ENCODE assay signal across 10 cellular contexts in the genomic region with DNA sequence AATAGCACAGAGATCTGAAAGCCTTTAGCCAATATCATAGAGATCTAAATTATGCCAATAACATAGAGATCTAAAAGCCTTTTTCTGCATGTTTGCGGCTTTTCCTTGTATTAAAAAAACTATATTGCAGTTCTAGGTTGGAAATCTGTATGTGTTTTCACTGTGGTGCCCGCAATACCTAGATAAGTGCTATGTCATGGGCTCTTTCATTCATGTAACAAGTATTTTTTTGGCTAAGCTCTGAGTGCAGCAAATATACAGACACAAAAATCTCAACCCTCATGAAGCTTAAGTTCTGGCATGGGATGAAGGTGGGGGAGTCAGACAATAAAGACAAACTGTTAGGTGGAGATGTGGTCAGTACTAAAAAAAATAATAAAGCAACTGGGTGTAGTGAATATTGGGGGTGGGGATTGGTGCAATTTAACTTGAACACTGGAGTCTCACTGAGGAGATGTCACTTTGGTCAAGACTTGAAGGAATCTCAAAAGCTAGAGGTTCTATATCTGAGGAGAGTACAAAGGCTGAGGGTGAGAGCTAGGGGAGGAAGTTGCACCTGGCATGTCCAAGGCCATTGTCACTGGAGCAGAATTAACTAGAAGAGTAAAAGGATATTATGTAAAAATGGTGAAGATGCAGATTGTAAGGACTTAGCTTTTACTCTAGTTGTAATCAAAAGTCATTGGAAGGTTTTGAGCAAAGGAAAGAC. TPM values are rescaled to one million over a fixed set of nuclear protein-coding genes. Genes with fewer than 3 reads are reported as not detected.
DNase-seq lines count a peak whose midpoint lies in the region; ATAC-seq and TF ChIP-seq lines count a peak whose summit lies in the region.
"Had no signal": no experiment of that assay in that cellular context is flagged by ENCODE, and none has a peak within 500 bp of the region (broad histone marks: within the 10 kb centered on the region; RNA-seq: fewer than 3 reads in every experiment).

No MANE protein-coding gene starts in this region.

- ATAC-seq in PC-3 (no peak), GM19328 (IDR thresholded peaks at IDR 0.05; ENCODE audit: unreplicated experiment) (no peak)

- no peaks in the 10 kb centered on the region for H3F3A ChIP-seq in PC-3 (ENCODE audit: low read length, unreplicated experiment)

- TF ChIP-seq POLR2A in spleen (IDR thresholded peaks at IDR 0.05) = no peak

- H3K9me3 ChIP-seq in PC-3 (ENCODE audit: low read length) = no peaks in the 10 kb centered on the region
- H3K9me3 ChIP-seq in spleen = no peaks in the 10 kb centered on the region
- H3K9me3 ChIP-seq: neutrophil had no signal

- H3K4me1 ChIP-seq in PC-3 (ENCODE audit: insufficient read depth, low read length) = peaks cover 24% of the 10 kb centered on the region
- H3K4me1 ChIP-seq in spleen = peaks cover 6 to 31% (median 13%) of the 10 kb centered on the region in 6 donors

- CTCF ChIA-PET in PC-3 (lab: Charles Lee) = no interaction called here

- TF ChIP-seq CTCF in PC-3 (conservative IDR thresholded peaks at IDR 0.05; ENCODE audit: low read depth, low read length) = no peak
- TF ChIP-seq CTCF in fibroblast of pulmonary artery (IDR thresholded peaks at IDR 0.05; ENCODE audit: low read length, missing control alignments) = no peak
- TF ChIP-seq CTCF in spleen (IDR thresholded peaks at IDR 0.05 in 8 of 11, conservative IDR thresholded peaks at IDR 0.05 in 3 of 11) = no peak

- WGBS in spleen, 5 donors = 12 to 17% (median 17%) methylated on average over 2 of the region's 2 CpGs

- H3K27ac ChIP-seq in PC-3 (ENCODE audit: low read length) = 0 out of 2 replicates have a peak overlapping the region, but pooled peaks have one; percentile 42
- H3K27ac ChIP-seq in spleen = peak overlapping the region in 1 of 8 donors; percentile 50

- H3K36me3 ChIP-seq in PC-3 (ENCODE audit: low read depth, low read length) (peaks cover 31% of the 10 kb centered on the region), spleen (peaks cover 0 to 18% (median 0%) of the 10 kb centered on the region in 6 donors)
- H3K36me3 ChIP-seq: neutrophil had no signal

- H3K4me3 ChIP-seq in PC-3 (ENCODE audit: low read length) (peak overlapping the region; percentile 83), fibroblast of pulmonary artery (replicated peaks; ENCODE audit: low read depth, low read length) (peak overlapping the region; percentile 96), spleen (peak overlapping the region in 5 of 8 donors; percentile 57 to 88 (median 69))

- peak overlapping the region; percentile 83 for H3K9ac ChIP-seq in PC-3 (ENCODE audit: low read length)

- H3K9me2 ChIP-seq in PC-3 (replicated peaks; ENCODE audit: low read length) = no peaks in the 10 kb centered on the region

- BruUV-seq in PC-3 (replicated peaks; lab: Mats Ljungman, UMichigan) = no TSS peak

- peak overlapping the region; percentile 88 for H3K4me2 ChIP-seq in PC-3 (ENCODE audit: low read length)

- peak overlapping the region; percentile 94 for H2AFZ ChIP-seq in PC-3 (ENCODE audit: low read length)

- H4K20me1 ChIP-seq in PC-3 (ENCODE audit: low read length) = peaks cover 18% of the 10 kb centered on the region; the same call in 1 of the 2 replicates

- peak; percentile 1 for DNase-seq in NCI-H1105 treated with DMSO at 0.1 percent for 48 hours (lab: John Stamatoyannopoulos, UW)
- no peak for DNase-seq in NCI-H1105 (lab: John Stamatoyannopoulos, UW)
- DNase-seq in PC-3 = no peak
- DNase-seq in fibroblast of pulmonary artery (ENCODE audit: low read depth) = no peak
- DNase-seq in spleen = no peak
- DNase-seq in effector CD8-positive, alpha-beta T cell (lab: John Stamatoyannopoulos, UW) = no peak
- DNase-seq in kidney glomerular epithelial cell (lab: John Stamatoyannopoulos, UW) = no peak
- DNase-seq: activated T-cell treated with anti-CD3 and anti-CD28 coated beads, Interleukin-2, amount 50 U/mL, for 1 hour had no signal

- POLR2A ChIA-PET in PC-3 (lab: Charles Lee; ENCODE audit: unreplicated experiment) = no interaction called here

- H3K79me2 ChIP-seq in PC-3 (ENCODE audit: low read length) = peaks cover 60% of the 10 kb centered on the region

- H3K27me3 ChIP-seq in PC-3 (ENCODE audit: low read length) (no peaks in the 10 kb centered on the region), spleen (replicated peaks in 1 of 7) (peaks cover 0 to 4% (median 0%) of the 10 kb centered on the region in 7 donors)
- H3K27me3 ChIP-seq: neutrophil had no signal

- intact Hi-C loops in PC-3 (cut with micrococcal nuclease) (loop anchor here (2.0 to 5.0 kb wide), 2 partner anchors 53 to 115 kb away; partner anchors contain the start of gene BMF), spleen (cut with DNase I; ENCODE audit: low total_unique reads) (no loop called here)

RNA-seq across cellular contexts. Expression of gene BUB1B, which starts 1.0 kb away (rescaled TPM):
- total RNA-seq in PC-3 (2014; rRNA removed) (73.0 and 96.4 TPM in 2 replicates), spleen (10 to 100 TPM in 3 of 7 donors, 1 to 10 TPM in 4; 3.0 to 11.8 (median 8.5) TPM)
- 1 to 10 TPM; 1.2 to 4.7 (median 2.3) TPM for polyA plus RNA-seq in spleen

RNA-seq across cellular contexts. Expression of gene BMF, which starts 53.2 kb away (rescaled TPM):
- total RNA-seq in PC-3 (2014; rRNA removed) (0.95 and 5.2 TPM in 2 replicates), spleen (10 to 100 TPM; 16.9 to 77.9 (median 36.1) TPM)
- polyA plus RNA-seq in spleen = 10 to 100 TPM; 25.5 to 33.1 (median 27.7) TPM
